27 cellular contexts compared by ENCODE assay signal in genomic region chr21:40118527-40118926, GRCh38.
A peak's percentile ranks its signal among the peaks of the same experiment; 100 is the strongest.
DNase-seq lines count a peak whose midpoint lies in the region; ATAC-seq and TF ChIP-seq lines count a peak whose summit lies in the region.
"Had no signal": no experiment of that assay in that cellular context is flagged by ENCODE, and none has a peak within 500 bp of the region (broad histone marks: within the 10 kb centered on the region; RNA-seq: fewer than 3 reads in every experiment).

No MANE protein-coding gene starts in this region.

- H3K27ac ChIP-seq in mammary epithelial cell (ENCODE audit: insufficient read depth, low read depth, low read length) (no peak overlapping the region), breast epithelium (no peak overlapping the region), Karpas-422 (ENCODE audit: low read length) (no peak overlapping the region)
- H3K27ac ChIP-seq: BLaER1, gastroesophageal sphincter, hepatocyte, parathyroid adenoma, right atrium auricular region had no signal

- in situ Hi-C loops in mammary epithelial cell (cut with MboI; ENCODE audit: low sequenced_read_pairs in 2 of 2), result loop anchor here in 1 of 2 donors (25.0 kb wide), 1 partner anchor 256 kb away; the partner anchor contains the start of gene PCP4

- no TSS peak for BruUV-seq in mammary epithelial cell (replicated peaks; lab: Mats Ljungman, UMichigan)

- H3K4me1 ChIP-seq in mammary epithelial cell (ENCODE audit: insufficient read depth, low read length) (peaks cover 7% of the 10 kb centered on the region), breast epithelium (no peaks in the 10 kb centered on the region), Karpas-422 (ENCODE audit: low read length) (no peaks in the 10 kb centered on the region)
- H3K4me1 ChIP-seq: BLaER1, gastroesophageal sphincter, parathyroid adenoma, right atrium auricular region had no signal

- H3K9me2 ChIP-seq in Karpas-422 (replicated peaks; ENCODE audit: insufficient read depth, low read length), result no peaks in the 10 kb centered on the region

- DNase-seq in mammary epithelial cell (peak; percentile 60), breast epithelium (ENCODE audit: low spot score in 2 of 2) (no peak), NCI-H2029 (lab: John Stamatoyannopoulos, UW) (peak; percentile 78), SW480 (ENCODE audit: low spot score) (peak; percentile 48), NCI-H2081 treated with DMSO at 0.1 percent for 48 hours (lab: John Stamatoyannopoulos, UW) (no peak), Karpas-422 (no peak)
- no peak for DNase-seq in activated CD8-positive, alpha-beta memory T cell treated with anti-CD3 and anti-CD28 coated beads for 24 hours
- DNase-seq: ACHN; activated CD4-positive, alpha-beta T cell treated with anti-CD3 and anti-CD28 coated beads, Interleukin-2, amount 10 ng/mL, durations not matched to agents 24 days and 14 days; activated gamma-delta T cell treated with Interleukin-2 at 50 U/mL for 16 hours; activated T-cell treated with anti-CD3 and anti-CD28 coated beads, Interleukin-2, amount 50 U/mL, for 4 hours; dermis blood vessel endothelial cell; EL; left colon; NCI-H1105; NCI-H2171 treated with DMSO at 0.1 percent for 48 hours; NCI-H82; stimulated activated CD4-positive, alpha-beta T cell treated with anti-CD3 and anti-CD28 coated beads, Interleukin-2, amount 100 ng/mL, for 24 hours had no signal

- dilution Hi-C loops in mammary epithelial cell (cut with HindIII; ENCODE audit: low sequenced_read_pairs), result no loop called here

- H3K36me3 ChIP-seq in mammary epithelial cell (ENCODE audit: insufficient read depth, low read length) (no peaks in the 10 kb centered on the region), breast epithelium (no peaks in the 10 kb centered on the region), Karpas-422 (ENCODE audit: insufficient read depth, low read length) (no peaks in the 10 kb centered on the region)
- H3K36me3 ChIP-seq: BLaER1, gastroesophageal sphincter, right atrium auricular region had no signal

- ATAC-seq in HG02678 (IDR thresholded peaks at IDR 0.05; ENCODE audit: unreplicated experiment), result no peak
- ATAC-seq: activated T-cell treated with anti-CD3 and anti-CD28 coated beads, Interleukin-2, amount 50 U/mL, for 4 hours; gastroesophageal sphincter; GM12878; left colon; Right ventricle myocardium inferior had no signal

- peak overlapping the region; percentile 2 for H3K4me2 ChIP-seq in mammary epithelial cell (ENCODE audit: insufficient read depth, low read depth, low read length)
- H3K4me2 ChIP-seq in Karpas-422 (ENCODE audit: low read depth, low read length, poor library complexity, severe bottlenecking), result no peak overlapping the region
- H3K4me2 ChIP-seq: BLaER1, hepatocyte, smooth muscle cell had no signal

- H3K4me3 ChIP-seq in mammary epithelial cell (replicated peaks in 1 of 3; ENCODE audit: insufficient read depth in 1 of 3, low read depth in 2 of 3, low read length in 3 of 3) (no peak overlapping the region), breast epithelium (no peak overlapping the region), Karpas-422 (ENCODE audit: low read length) (no peak overlapping the region)
- H3K4me3 ChIP-seq: BLaER1, gastroesophageal sphincter, GM12878, hepatocyte, right atrium auricular region, smooth muscle cell had no signal

- CTCF ChIA-PET in mammary epithelial cell (lab: Charles Lee; ENCODE audit: low non-redundant PET), result no interaction called here

- H3K79me2 ChIP-seq in mammary epithelial cell (ENCODE audit: insufficient read depth, low read length), result no peaks in the 10 kb centered on the region
- no peaks in the 10 kb centered on the region for H3K79me2 ChIP-seq in Karpas-422 (ENCODE audit: low read length)
- H3K79me2 ChIP-seq: hepatocyte, parathyroid adenoma had no signal

- H3K27me3 ChIP-seq in mammary epithelial cell (ENCODE audit: insufficient read depth, low read length), result no peaks in the 10 kb centered on the region
- peaks cover 0 to 3% of the 10 kb centered on the region in 2 donors for H3K27me3 ChIP-seq in breast epithelium
- H3K27me3 ChIP-seq in Karpas-422 (ENCODE audit: low read length), result no peaks in the 10 kb centered on the region
- H3K27me3 ChIP-seq: BLaER1, gastroesophageal sphincter, hepatocyte, right atrium auricular region had no signal

- H3K9me3 ChIP-seq in mammary epithelial cell (replicated peaks; ENCODE audit: insufficient read depth, low read length) (no peaks in the 10 kb centered on the region), breast epithelium (no peaks in the 10 kb centered on the region), Karpas-422 (ENCODE audit: low read length) (no peaks in the 10 kb centered on the region)
- H3K9me3 ChIP-seq: gastroesophageal sphincter, right atrium auricular region had no signal

- no peak for TF ChIP-seq POLR2A in breast epithelium (IDR thresholded peaks at IDR 0.05)

- intact Hi-C loops in mammary epithelial cell (cut with micrococcal nuclease) (no loop called here), breast epithelium (cut with DNase I; ENCODE audit: low total_unique reads) (no loop called here)

- WGBS in mammary epithelial cell (ENCODE audit: low coverage, missing lambda C conversion rate), result 88% methylated on average over 5 of the region's 9 CpGs

- H3K9ac ChIP-seq in mammary epithelial cell (ENCODE audit: insufficient read depth, low read length) (no peak overlapping the region), Karpas-422 (ENCODE audit: low read length) (no peak overlapping the region)
- H3K9ac ChIP-seq: BLaER1, parathyroid adenoma had no signal

- TF ChIP-seq CTCF in mammary epithelial cell (conservative IDR thresholded peaks at IDR 0.05 in 1 of 2, IDR thresholded peaks at IDR 0.05 in 1 of 2; ENCODE audit: extremely low read depth in 1 of 2, insufficient read depth in 1 of 2, low read depth in 1 of 2, low read length in 2 of 2), result no peak
- no peak for TF ChIP-seq CTCF in breast epithelium (IDR thresholded peaks at IDR 0.05)

- H2AFZ ChIP-seq in mammary epithelial cell (ENCODE audit: low read depth, low read length) (no peak overlapping the region), Karpas-422 (ENCODE audit: low read length) (no peak overlapping the region)
- H2AFZ ChIP-seq: hepatocyte, parathyroid adenoma had no signal

- H4K20me1 ChIP-seq in mammary epithelial cell (ENCODE audit: insufficient read depth, low read length) (no peaks in the 10 kb centered on the region), Karpas-422 (ENCODE audit: insufficient read depth, low read depth, low read length) (no peaks in the 10 kb centered on the region)
- H4K20me1 ChIP-seq: BLaER1 had no signal

Comparison
In these comparisons a context has a peak if more than half of its experiments do, and no peak if none do; other contexts are left out.
1. DNase-seq: peak in mammary epithelial cell (single experiment), NCI-H2029 (single experiment) and SW480 (single experiment); none in breast epithelium (0 of 2), NCI-H2081 treated with DMSO at 0.1 percent for 48 hours (single experiment), activated CD8-positive, alpha-beta memory T cell treated with anti-CD3 and anti-CD28 coated beads for 24 hours (single experiment) and Karpas-422 (single experiment).